Comparison of ENCODE assay signal across 11 cellular contexts in the genomic region with DNA sequence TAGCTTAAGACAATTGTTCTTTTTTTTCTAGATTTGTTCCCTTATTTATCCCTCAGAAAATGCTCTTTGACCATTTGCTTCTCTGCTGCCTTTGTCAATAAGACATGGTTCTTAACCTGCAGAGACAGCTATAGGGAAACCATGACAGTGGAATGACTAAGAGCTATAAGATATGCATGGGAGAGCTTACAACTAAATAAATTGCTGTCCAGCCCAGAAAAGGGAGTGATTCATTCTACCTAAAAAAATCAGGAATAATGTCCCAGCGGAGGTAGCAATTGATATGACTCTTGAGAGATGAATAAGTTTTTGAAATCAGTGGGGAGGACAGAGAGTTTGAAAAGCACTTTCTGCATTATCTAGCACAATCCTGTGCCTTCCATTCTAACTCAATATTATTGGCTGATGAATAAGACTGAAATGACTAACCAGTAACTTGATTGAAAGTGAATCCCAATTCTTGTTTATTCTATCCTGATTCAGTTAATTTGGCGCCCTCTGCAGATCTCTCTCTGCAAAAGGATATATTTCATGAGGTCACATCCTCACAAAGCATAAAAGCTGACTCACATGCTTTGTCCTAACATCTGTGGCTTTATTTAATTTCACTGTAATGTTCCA.
DNase-seq lines count a peak whose midpoint lies in the region; ATAC-seq and TF ChIP-seq lines count a peak whose summit lies in the region.
"Had no signal": no experiment of that assay in that cellular context is flagged by ENCODE, and none has a peak within 500 bp of the region (broad histone marks: within the 10 kb centered on the region; RNA-seq: fewer than 3 reads in every experiment).

No MANE protein-coding gene starts in this region.

- H3K27ac ChIP-seq in neural cell (ENCODE audit: low read length) (no peak overlapping the region), gastroesophageal sphincter (no peak overlapping the region)
- H3K27ac ChIP-seq: prostate gland had no signal

- H3K4me3 ChIP-seq in neural cell (ENCODE audit: low read length), result no peak overlapping the region
- no peak overlapping the region for H3K4me3 ChIP-seq in gastroesophageal sphincter
- H3K4me3 ChIP-seq: prostate gland had no signal

- no peaks in the 10 kb centered on the region for H3K9me2 ChIP-seq in neural cell (ENCODE audit: insufficient read depth, low read length)

- H3K9ac ChIP-seq in neural cell (ENCODE audit: low read length), result no peak overlapping the region

- TF ChIP-seq POLR2A in gastroesophageal sphincter (IDR thresholded peaks at IDR 0.05), result no peak

- H3K36me3 ChIP-seq in neural cell (ENCODE audit: insufficient read depth, low read length) (no peaks in the 10 kb centered on the region), gastroesophageal sphincter (no peaks in the 10 kb centered on the region)
- H3K36me3 ChIP-seq: prostate gland had no signal

- H2AFZ ChIP-seq in neural cell (ENCODE audit: low read depth, low read length), result no peak overlapping the region

- no peaks in the 10 kb centered on the region for H3K27me3 ChIP-seq in neural cell (ENCODE audit: insufficient read depth, low read depth, low read length)
- H3K27me3 ChIP-seq in gastroesophageal sphincter, result no peaks in the 10 kb centered on the region

- H3K4me2 ChIP-seq in neural cell (ENCODE audit: low read length), result no peak overlapping the region

- H3K9me3 Mint-ChIP-seq in brain, result peaks cover 0 to 5% (median 0%) of the 10 kb centered on the region in 5 experiments

- TF ChIP-seq CTCF in GM13977 (IDR thresholded peaks at IDR 0.05; ENCODE audit: extremely low read depth, insufficient read depth, missing control alignments) (peak; percentile 36), brain (conservative IDR thresholded peaks at IDR 0.05) (peak; percentile 45 to 62), neural cell (IDR thresholded peaks at IDR 0.05; ENCODE audit: poor library complexity, severe bottlenecking) (peak; percentile 74), gastroesophageal sphincter (IDR thresholded peaks at IDR 0.05) (no peak)

- H3K4me1 ChIP-seq in gastroesophageal sphincter, result no peaks in the 10 kb centered on the region
- H3K4me1 ChIP-seq: prostate gland had no signal

- WGBS in gastroesophageal sphincter (ENCODE audit: low coverage in 1 of 2), 2 donors, result 40 to 50% methylated on average over 2 of the region's 2 CpGs

- H3K4me3 Mint-ChIP-seq in brain, result no peak overlapping the region
- H3K4me3 Mint-ChIP-seq: activated T-cell treated with anti-CD3 and anti-CD28 coated beads, Interleukin-2, amount 50 U/mL, for 24 hours; stimulated activated effector memory CD8-positive, alpha-beta T cell treated with anti-CD3 and anti-CD28 coated beads, Interleukin-12 subunit alpha, Interleukin-12 subunit beta, amount 100 ng/mL, for 72 hours had no signal

- in situ Hi-C loops in GM13977 (cut with MboI; ENCODE audit: low pct_unique_long_range_greater_than_20kb, low sequenced_read_pairs, unreplicated experiment), result no loop called here

- H3K9me3 ChIP-seq in neural cell (ENCODE audit: low read length) (no peaks in the 10 kb centered on the region), gastroesophageal sphincter (no peaks in the 10 kb centered on the region)
- H3K9me3 ChIP-seq: prostate gland had no signal

- peak; percentile 73 for TF ChIP-seq RAD21 in neural cell (conservative IDR thresholded peaks at IDR 0.05)

- H3F3A ChIP-seq in neural cell (ENCODE audit: insufficient read depth, low read length, poor library complexity, severe bottlenecking), result no peaks in the 10 kb centered on the region

- no peak for DNase-seq in GM13977 (ENCODE audit: low spot score)
- peak; percentile 50 for DNase-seq in NCI-H1105 (lab: John Stamatoyannopoulos, UW)
- no peak for DNase-seq in activated CD4-positive, alpha-beta T cell treated with anti-CD3 and anti-CD28 coated beads, Interleukin-2, amount 50 U/mL, for 4 hours
- no peak for DNase-seq in NCI-H526 treated with DMSO at 0.1 percent for 48 hours (lab: John Stamatoyannopoulos, UW)
- DNase-seq: activated T-cell treated with anti-CD3 and anti-CD28 coated beads, Interleukin-2, amount 50 U/mL, for 24 hours had no signal

- H3K36me3 Mint-ChIP-seq in brain, result no peaks in the 10 kb centered on the region
- H3K36me3 Mint-ChIP-seq: stimulated activated effector memory CD8-positive, alpha-beta T cell treated with anti-CD3 and anti-CD28 coated beads, Interleukin-12 subunit alpha, Interleukin-12 subunit beta, amount 100 ng/mL, for 72 hours had no signal

- no peaks in the 10 kb centered on the region for H3K79me2 ChIP-seq in neural cell (replicated peaks; ENCODE audit: insufficient read depth, low read length)

- TF ChIP-seq EP300 in neural cell (conservative IDR thresholded peaks at IDR 0.05; ENCODE audit: poor library complexity, severe bottlenecking), result no peak
- no peak for TF ChIP-seq EP300 in gastroesophageal sphincter (IDR thresholded peaks at IDR 0.05)

- H3K27ac Mint-ChIP-seq in brain, result no peak overlapping the region
- H3K27ac Mint-ChIP-seq: activated T-cell treated with anti-CD3 and anti-CD28 coated beads, Interleukin-2, amount 50 U/mL, for 24 hours; stimulated activated effector memory CD8-positive, alpha-beta T cell treated with anti-CD3 and anti-CD28 coated beads, Interleukin-12 subunit alpha, Interleukin-12 subunit beta, amount 100 ng/mL, for 72 hours had no signal

- peaks cover 9% of the 10 kb centered on the region for H3K4me1 Mint-ChIP-seq in brain
- H3K4me1 Mint-ChIP-seq: stimulated activated effector memory CD8-positive, alpha-beta T cell treated with anti-CD3 and anti-CD28 coated beads, Interleukin-12 subunit alpha, Interleukin-12 subunit beta, amount 100 ng/mL, for 72 hours had no signal

- no peaks in the 10 kb centered on the region for H4K20me1 ChIP-seq in neural cell (ENCODE audit: insufficient read depth)

- ATAC-seq in gastroesophageal sphincter (no peak), GM19035 (IDR thresholded peaks at IDR 0.05; ENCODE audit: unreplicated experiment) (no peak)
- ATAC-seq: stimulated activated effector memory CD8-positive, alpha-beta T cell treated with anti-CD3 and anti-CD28 coated beads, Interleukin-12 subunit alpha, Interleukin-12 subunit beta, amount 100 ng/mL, for 72 hours had no signal

- H3K27me3 Mint-ChIP-seq in brain, result peaks cover under 1% of the 10 kb centered on the region
- H3K27me3 Mint-ChIP-seq: activated T-cell treated with anti-CD3 and anti-CD28 coated beads, Interleukin-2, amount 50 U/mL, for 24 hours had no signal

TF ChIP-seq in neural cell, 6 proteins besides CTCF, POLR2A, EP300 and RAD21:
- TF ChIP-seq MXI1 (conservative IDR thresholded peaks at IDR 0.05; ENCODE audit: poor library complexity, severe bottlenecking) (no peak), SMC3 (conservative IDR thresholded peaks at IDR 0.05; ENCODE audit: poor library complexity) (peak; percentile 72)

Comparison
In these comparisons a context has a peak if more than half of its experiments do, and no peak if none do; other contexts are left out.
1. CTCF ChIP-seq: peak in GM13977 (single experiment), brain (2 of 2) and neural cell (single experiment); none in gastroesophageal sphincter (0 of 4).